ENCODE assay signal across 23 cellular contexts in the genomic region with DNA sequence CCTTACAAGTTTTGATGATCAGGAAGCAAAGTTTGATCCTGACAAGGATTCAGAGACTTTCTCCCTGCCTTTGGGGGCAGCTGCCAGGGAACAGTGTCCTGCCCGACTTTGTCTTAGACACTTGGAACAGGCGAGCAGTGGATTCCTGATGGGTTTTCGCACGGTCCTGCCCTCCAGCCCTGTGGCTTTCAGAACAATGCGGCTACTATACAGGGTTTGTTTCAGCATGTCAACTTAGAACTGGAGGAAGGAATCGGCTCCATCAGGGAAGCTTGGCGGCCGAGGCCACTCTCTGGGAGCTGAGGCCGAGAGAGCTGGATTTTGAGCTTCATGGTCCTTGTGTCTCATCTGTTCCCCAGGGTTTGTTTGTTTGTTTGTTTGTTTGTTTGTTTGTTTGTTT. TPM values are rescaled to one million over a fixed set of nuclear protein-coding genes. Genes with fewer than 3 reads are reported as not detected.
DNase-seq lines count a peak whose midpoint lies in the region; ATAC-seq, FAIRE-seq and TF ChIP-seq lines count a peak whose summit lies in the region.
"Had no signal": no experiment of that assay in that cellular context is flagged by ENCODE, and none has a peak within 500 bp of the region (broad histone marks: within the 10 kb centered on the region; RNA-seq: fewer than 3 reads in every experiment).

No MANE protein-coding gene starts in this region.

- H4K91ac ChIP-seq in IMR-90 (ENCODE audit: insufficient read depth, low read depth, low read length) (no peak overlapping the region), H1 (replicated peaks; ENCODE audit: insufficient read length, low read length) (peak overlapping the region; percentile 32)

- H3K23ac ChIP-seq in IMR-90 (ENCODE audit: low read depth, low read length) (no peak overlapping the region), H1 (ENCODE audit: insufficient read length) (no peak overlapping the region)

- CTCF ChIA-PET in IMR-90 (lab: Yijun Ruan, JAX), result no interaction called here
- CTCF ChIA-PET in H1 (lab: Charles Lee; ENCODE audit: partially characterized antibody), result interaction anchor here (0.7 to 1.6 kb wide), 4 partner anchors 22 to 106 kb away, joined by 3 to 5 read pairs (median 3); no protein-coding TSS in a partner anchor

- intact Hi-C loops in IMR-90 (cut with micrococcal nuclease), result no loop called here

- H2BK120ac ChIP-seq in IMR-90 (ENCODE audit: low read depth, low read length) (no peak overlapping the region), H1 (replicated peaks; ENCODE audit: low read depth, low read length) (no peak overlapping the region)

- 89% methylated on average over 3 of the region's 9 CpGs; no CpG with 5 or more reads in 1 of the 2 experiments for WGBS in IMR-90 (ENCODE audit: extremely low coverage in 2 of 2, insufficient read length in 1 of 2), 2 experiments
- WGBS in H1 (ENCODE audit: extremely low coverage in 1 of 2, insufficient coverage in 1 of 2, insufficient read length in 1 of 2, insufficient replicate concordance in 2 of 2, low coverage in 1 of 2, low lambda C conversion rate in 2 of 2, missing lambda C conversion rate in 1 of 2), 2 experiments, result 63% methylated on average over 7 of the region's 9 CpGs; no CpG with 5 or more reads in 1 of the 2 experiments
- WGBS in suprapubic skin, result 64% methylated on average over 9 of the region's 9 CpGs

- H3K36me3 ChIP-seq in IMR-90 (ENCODE audit: control insufficient read depth, insufficient read depth, low read length), result peaks cover 1% of the 10 kb centered on the region; the same call in 1 of the 2 replicates
- no peaks in the 10 kb centered on the region for H3K36me3 ChIP-seq in H1 (ENCODE audit: control insufficient read depth in 2 of 4, insufficient read depth in 4 of 4, low read length in 3 of 4)
- H3K36me3 ChIP-seq in suprapubic skin, result no peaks in the 10 kb centered on the region
- H3K36me3 ChIP-seq: SJSA1 had no signal

- no peak for FAIRE-seq in H1 (lab: Jason Lieb, UNC)
- FAIRE-seq: GM19239 had no signal

- H3K4me3 ChIP-seq in IMR-90 (ENCODE audit: insufficient read depth, low read depth, low read length) (no peak overlapping the region), H1 (ENCODE audit: extremely low read depth in 1 of 4, insufficient read depth in 2 of 4, low read depth in 3 of 4, low read length in 4 of 4) (no peak overlapping the region), suprapubic skin (no peak overlapping the region)
- H3K4me3 ChIP-seq: PC-9, SJSA1 had no signal

- H3K4me2 ChIP-seq in IMR-90 (ENCODE audit: low read depth, low read length) (no peak overlapping the region), H1 (ENCODE audit: insufficient read depth in 1 of 2, low read depth in 2 of 2, low read length in 2 of 2) (no peak overlapping the region)
- H3K4me2 ChIP-seq: PC-9 had no signal

- H2BK12ac ChIP-seq in H1 (ENCODE audit: low read depth, low read length), result 0 out of 2 replicates have a peak overlapping the region, but pooled peaks have one; percentile 27

- H3K23me2 ChIP-seq in H1 (ENCODE audit: low read depth, low read length), result no peaks in the 10 kb centered on the region

- H3K9ac ChIP-seq in IMR-90 (ENCODE audit: low read depth, low read length) (no peak overlapping the region), H1 (replicated peaks in 1 of 4; ENCODE audit: extremely low read depth in 1 of 4, low read depth in 3 of 4, low read length in 3 of 4) (no peak overlapping the region)

- H3K27ac ChIP-seq in IMR-90 (ENCODE audit: insufficient read depth, low read length) (no peak overlapping the region), H1 (ENCODE audit: low read depth, low read length) (no peak overlapping the region), suprapubic skin (peak overlapping the region; percentile 2)
- H3K27ac ChIP-seq: SJSA1 had no signal

- no TSS peak for BruUV-seq in IMR-90 (replicated peaks; lab: Mats Ljungman, UMichigan)

- H2AK5ac ChIP-seq in IMR-90 (ENCODE audit: low read depth, low read length) (no peak overlapping the region), H1 (ENCODE audit: low read depth, low read length) (no peak overlapping the region; the same call in 1 of the 2 replicates)

- H3K4me1 ChIP-seq in IMR-90 (ENCODE audit: control insufficient read depth, insufficient read depth, low read length), result peaks cover 7% of the 10 kb centered on the region; the same call in 1 of the 2 replicates
- H3K4me1 ChIP-seq in H1 (replicated peaks in 1 of 4; ENCODE audit: control insufficient read depth in 3 of 4, insufficient read depth in 4 of 4, low read length in 3 of 4), result peaks cover 0 to 6% (median 4%) of the 10 kb centered on the region in 4 experiments; a peak in 6 of 7 replicates
- peaks cover 33% of the 10 kb centered on the region for H3K4me1 ChIP-seq in suprapubic skin
- H3K4me1 ChIP-seq: SJSA1 had no signal

- H3K56ac ChIP-seq in IMR-90 (ENCODE audit: extremely low read depth, insufficient read depth, low read length) (no peak overlapping the region), H1 (replicated peaks; ENCODE audit: insufficient read length, low read depth, low read length) (no peak overlapping the region)

- TF ChIP-seq POLR2A in IMR-90 (IDR thresholded peaks at IDR 0.05; ENCODE audit: low read depth, low read length) (no peak), H1 (IDR thresholded peaks at IDR 0.05; ENCODE audit: control extremely low read depth in 1 of 2, low read depth in 2 of 2, low read length in 2 of 2) (no peak), suprapubic skin (IDR thresholded peaks at IDR 0.05) (no peak)

- TF ChIP-seq CTCF in IMR-90 (conservative IDR thresholded peaks at IDR 0.05; ENCODE audit: low read depth, low read length) (no peak), H1 (IDR thresholded peaks at IDR 0.05; ENCODE audit: control extremely low read depth in 1 of 3, insufficient read depth in 1 of 3, low read depth in 1 of 3, low read length in 3 of 3) (no peak), neural crest cell (conservative IDR thresholded peaks at IDR 0.05) (no peak), suprapubic skin (IDR thresholded peaks at IDR 0.05) (no peak)

- H2AFZ ChIP-seq in IMR-90 (replicated peaks; ENCODE audit: low read length, poor library complexity) (peak overlapping the region; percentile 8), H1 (ENCODE audit: low read length) (no peak overlapping the region)
- H2AFZ ChIP-seq: PC-9 had no signal

- no peak overlapping the region for H3K4ac ChIP-seq in IMR-90 (ENCODE audit: low read depth, low read length)
- H3K4ac ChIP-seq in H1 (replicated peaks; ENCODE audit: insufficient read length, low read depth, low read length), result no peak overlapping the region

- H3K9me3 ChIP-seq in IMR-90 (ENCODE audit: control insufficient read depth, insufficient read depth, low read length) (peaks cover 3% of the 10 kb centered on the region), H1 (ENCODE audit: insufficient read depth in 2 of 2, low read depth in 1 of 2, low read length in 1 of 2) (no peaks in the 10 kb centered on the region), suprapubic skin (no peaks in the 10 kb centered on the region)

- H3K27me3 ChIP-seq in IMR-90 (ENCODE audit: control insufficient read depth, insufficient read depth, low read length) (no peaks in the 10 kb centered on the region), H1 (replicated peaks in 1 of 4; ENCODE audit: control insufficient read depth in 3 of 4, extremely low read depth in 1 of 4, insufficient read depth in 3 of 4, low read length in 3 of 4) (no peaks in the 10 kb centered on the region; a peak in 1 of 7 replicates), suprapubic skin (no peaks in the 10 kb centered on the region)

- H2BK15ac ChIP-seq in IMR-90 (ENCODE audit: low read depth, low read length) (no peak overlapping the region), H1 (ENCODE audit: low read length) (no peak overlapping the region)

- H3K79me2 ChIP-seq in H1 (ENCODE audit: control insufficient read depth in 1 of 2, insufficient read depth in 2 of 2, low read length in 2 of 2), result no peaks in the 10 kb centered on the region

- ATAC-seq in IMR-90 (ENCODE audit: low read depth), result no peak

- dilution Hi-C loops in IMR-90 (cut with HindIII; ENCODE audit: low sequenced_read_pairs, unreplicated experiment), result no loop called here

- POLR2A ChIA-PET in IMR-90 (lab: Charles Lee; ENCODE audit: unreplicated experiment), result no interaction called here
- POLR2A ChIA-PET in H1 (lab: Charles Lee; ENCODE audit: partially characterized antibody), result no interaction called here

- no peaks in the 10 kb centered on the region for H3K36me3 Mint-ChIP-seq in neural crest cell (ENCODE audit: low read depth)

- H3K4me3 Mint-ChIP-seq in neural crest cell, result no peak overlapping the region

- in situ Hi-C loops in IMR-90 (cut with MboI; ENCODE audit: low sequenced_read_pairs), result no loop called here

- H3K27ac Mint-ChIP-seq in neural crest cell (ENCODE audit: unreplicated experiment), result peak overlapping the region; percentile 57

- H3K27me3 Mint-ChIP-seq in neural crest cell (ENCODE audit: low read depth), result peaks cover 10% of the 10 kb centered on the region

- DNase-seq in IMR-90, result no peak
- no peak for DNase-seq in H1 (ENCODE audit: low read depth in 1 of 2, low spot score in 2 of 2)
- no peak for DNase-seq in neural crest cell (ENCODE audit: low read depth, low spot score)
- DNase-seq in suprapubic skin (ENCODE audit: low spot score in 2 of 2), result no peak
- no peak for DNase-seq in activated effector memory CD4-positive, alpha-beta T cell treated with anti-CD3 and anti-CD28 coated beads, Interleukin-2, amount 50 U/mL, for 16 hours
- DNase-seq in glomerular visceral epithelial cell (ENCODE audit: extremely low spot score), result no peak
- DNase-seq in NK-92 (lab: John Stamatoyannopoulos, UW; ENCODE audit: unreplicated experiment), result no peak
- DNase-seq: DMS153, DND-41, Karpas-422, MV-4-11, NCI-H1105, NCI-H1436 treated with DMSO at 0.1 percent for 48 hours, NCI-H1930, NCI-H2107, NCI-H446, NCI-H524 treated with DMSO at 0.1 percent for 48 hours, NCI-H774, PC-9, Right ventricle myocardium superior, RPMI8226 had no signal

- H3K9me1 ChIP-seq in IMR-90 (ENCODE audit: insufficient read depth, low read length), result peaks cover 6% of the 10 kb centered on the region; the same call in 1 of the 2 replicates

- H4K20me1 ChIP-seq in IMR-90 (ENCODE audit: insufficient read depth, low read length), result 0 out of 2 replicates have a peak, but pooled peaks cover 4% of the 10 kb centered on the region
- no peaks in the 10 kb centered on the region for H4K20me1 ChIP-seq in H1 (replicated peaks in 1 of 2; ENCODE audit: control insufficient read depth in 1 of 2, insufficient read depth in 2 of 2, low read length in 2 of 2)

- TF ChIP-seq EP300 in H1 (IDR thresholded peaks at IDR 0.05; ENCODE audit: borderline replicate concordance in 1 of 2, low read depth in 2 of 2, low read length in 2 of 2), result no peak
- TF ChIP-seq EP300 in suprapubic skin (IDR thresholded peaks at IDR 0.05), result no peak

- no peak overlapping the region for H3K18ac ChIP-seq in IMR-90 (ENCODE audit: low read depth, low read length)
- H3K18ac ChIP-seq in H1 (ENCODE audit: extremely low read depth, low read length), result no peak overlapping the region

- H4K5ac ChIP-seq in IMR-90 (ENCODE audit: low read depth, low read length), result no peak overlapping the region
- no peak overlapping the region for H4K5ac ChIP-seq in H1 (ENCODE audit: insufficient read length, low read depth, low read length)

- no peak overlapping the region for H2AK9ac ChIP-seq in IMR-90 (replicated peaks; ENCODE audit: low read depth, low read length, poor library complexity)

- no peaks in the 10 kb centered on the region for H3K9me3 Mint-ChIP-seq in neural crest cell

- H4K8ac ChIP-seq in IMR-90 (ENCODE audit: low read depth in 2 of 2, low read length in 2 of 2) (no peak overlapping the region), H1 (ENCODE audit: extremely low read depth, insufficient read depth, low read length) (no peak overlapping the region; the same call in 1 of the 2 replicates)

- no peak overlapping the region for H2BK20ac ChIP-seq in IMR-90 (ENCODE audit: low read depth, low read length)
- H2BK20ac ChIP-seq in H1 (ENCODE audit: low read length), result no peak overlapping the region

- H3K79me1 ChIP-seq in IMR-90 (ENCODE audit: low read depth in 1 of 2, low read length in 2 of 2), result peaks cover 0 to 26% of the 10 kb centered on the region in 2 experiments; a peak in 2 of 4 replicates
- no peaks in the 10 kb centered on the region for H3K79me1 ChIP-seq in H1 (ENCODE audit: low read depth, low read length)

- TF ChIP-seq RAD21 in IMR-90 (IDR thresholded peaks at IDR 0.05; ENCODE audit: low read length) (no peak), H1 (IDR thresholded peaks at IDR 0.05 in 1 of 2, conservative IDR thresholded peaks at IDR 0.05 in 1 of 2; ENCODE audit: low read depth in 2 of 2, low read length in 2 of 2) (no peak)

- H3K4me1 Mint-ChIP-seq in neural crest cell, result peaks cover 17% of the 10 kb centered on the region

- H2BK5ac ChIP-seq in IMR-90 (ENCODE audit: low read depth, low read length, poor library complexity, severe bottlenecking) (no peak overlapping the region), H1 (ENCODE audit: low read depth, low read length) (no peak overlapping the region)

- H3K14ac ChIP-seq in IMR-90 (replicated peaks; ENCODE audit: low read depth, low read length), result no peak overlapping the region
- H3K14ac ChIP-seq in H1 (ENCODE audit: insufficient read length), result no peak overlapping the region

RNA-seq across cellular contexts. Expression of gene ANO1, which starts 11.5 kb away (rescaled TPM):
- total RNA-seq in IMR-90 (2012; rRNA removed), result 4.1 and 4.4 TPM in 2 replicates
- polyA plus RNA-seq in IMR-90 (2012; rRNA removed), result 8.0 and 10.7 TPM in 2 replicates
- polyA plus RNA-seq in IMR-90 (2012; cell fraction: cytosol; rRNA removed), result 3.8 and 9.8 TPM in 2 replicates
- 20.0 and 34.3 TPM in 2 replicates for polyA plus RNA-seq in IMR-90 (2012; cell fraction: nucleus; rRNA removed; ENCODE audit: low replicate concordance)
- total RNA-seq in H1 (2021; fragmentation: NEBNext Ultra II Directional; extraction: Animal tissue kit (Norgen Biotek cat#: 25700)), result 4.3 and 5.0 TPM in 2 replicates
- 3.6 and 4.7 TPM in 2 replicates for polyA plus RNA-seq in H1 (2011; rRNA removed)
- 2.7 TPM for polyA plus RNA-seq in H1 (2011; cell fraction: cytosol; rRNA removed)
- 8.2 TPM for polyA plus RNA-seq in H1 (2011; cell fraction: nucleus; rRNA removed)
- 3.5 to 8.6 TPM (median 6.9 TPM) in 4 replicates for polyA plus RNA-seq in H1 (2012, experiment 1 of 2)
- polyA plus RNA-seq in H1 (2012, experiment 2 of 2), result 1.3 TPM
- 4.9 TPM for polyA plus RNA-seq in H1 (2013, experiment 1 of 2)
- 4.3 TPM for polyA plus RNA-seq in H1 (2013, experiment 2 of 2)
- 3.2 and 6.5 TPM in 2 replicates for polyA minus RNA-seq in H1 (2011; rRNA and poly(A)+ RNA removed)
- 3.9 TPM for polyA minus RNA-seq in H1 (2011; cell fraction: cytosol; rRNA and poly(A)+ RNA removed)
- polyA minus RNA-seq in H1 (2011; cell fraction: nucleus; rRNA and poly(A)+ RNA removed), result 6.7 TPM
- total RNA-seq in neural crest cell, result 0.27 TPM in 1 of 2 replicates, not detected in the other
- total RNA-seq in suprapubic skin, result 100 to 1,000 TPM in 3 of 4 donors, 10 to 100 TPM in 1; 87.7 to 133 (median 108) TPM

Comparison
In these comparisons a context has a peak if more than half of its experiments do, and no peak if none do; other contexts are left out.
1. RNA of gene ANO1, which starts 11.5 kb away (total RNA-seq): 87.7 to 133 TPM in suprapubic skin; 4.3 to 5.0 TPM in H1, 4.1 to 4.4 TPM in IMR-90 and 0.27 TPM in neural crest cell; every median in the first group is over 10 times any median in the second.